24 cellular contexts compared by ENCODE assay signal in genomic region chr6:136492409-136492808, GRCh38.
"Had no signal": no experiment of that assay in that cellular context is flagged by ENCODE, and none has a peak within 500 bp of the region (broad histone marks: within the 10 kb centered on the region; RNA-seq: fewer than 3 reads in every experiment).

No MANE protein-coding gene starts in this region.

- H3K36me3 ChIP-seq: neural progenitor cell, ovary, right lobe of liver, sigmoid colon, stomach, thoracic aorta, thyroid gland, tibial nerve, upper lobe of left lung, vagina had no signal

- H3K9ac ChIP-seq: neural progenitor cell, parathyroid adenoma had no signal

- H2AFZ ChIP-seq: neural progenitor cell, parathyroid adenoma had no signal

- H3K4me1 ChIP-seq: neural progenitor cell, parathyroid adenoma, psoas muscle, sigmoid colon, stomach, thyroid gland, tibial nerve, upper lobe of left lung, vagina had no signal

- DNase-seq: occipital lobe; ovary; posterior cingulate gyrus; psoas muscle; right cardiac atrium; right lobe of liver; sigmoid colon; small intestine; stimulated activated CD4-positive, alpha-beta T cell treated with anti-CD3 and anti-CD28 coated beads, Interleukin-15, amount 100 ng/mL, for 24 hours; stimulated activated CD4-positive, alpha-beta T cell treated with anti-CD3 and anti-CD28 coated beads, Interleukin-2, amount 100 ng/mL, for 24 hours; stimulated activated CD4-positive, alpha-beta T cell treated with anti-CD3 and anti-CD28 coated beads, Interleukin-2, amount 100 ng/mL, for 48 hours; stimulated activated CD4-positive, alpha-beta T cell treated with anti-CD3 and anti-CD28 coated beads, Interleukin-4, amount 100 ng/mL, for 24 hours; stimulated activated naive B cell treated with anti-CD40 and anti-IgM and Interleukin-4, amounts not matched to agents 10 μg/mL and 1 μg/mL and 100 μg/mL, for 72 hours; stimulated activated naive CD4-positive, alpha-beta T cell treated with Interleukin-2 at 50 U/mL for 16 hours; stomach; thyroid gland; trophoblast cell had no signal

- H3K4me2 ChIP-seq: neural progenitor cell had no signal

- ATAC-seq: psoas muscle; right cardiac atrium; right lobe of liver; stimulated activated effector memory CD8-positive, alpha-beta T cell treated with anti-CD3 and anti-CD28 coated beads, Interleukin-12 subunit alpha, Interleukin-12 subunit beta, amount 100 ng/mL, for 72 hours; stimulated activated naive B cell treated with anti-CD40 and anti-IgM and Interleukin-4, amounts not matched to agents 10 μg/mL and 1 μg/mL and 100 μg/mL, for 72 hours had no signal

- H3K9me3 ChIP-seq: ovary, psoas muscle, right lobe of liver, sigmoid colon, stomach, thoracic aorta, thyroid gland, tibial nerve, upper lobe of left lung, vagina had no signal

- H3K4me3 ChIP-seq: neural progenitor cell, ovary, psoas muscle, right lobe of liver, sigmoid colon, stomach, thoracic aorta, thyroid gland, tibial nerve, upper lobe of left lung, vagina had no signal

- H3K27ac ChIP-seq: neural progenitor cell, ovary, parathyroid adenoma, psoas muscle, right lobe of liver, sigmoid colon, stomach, thoracic aorta, thyroid gland, tibial nerve, upper lobe of left lung, vagina had no signal

- H3K27me3 ChIP-seq: neural progenitor cell, ovary, right lobe of liver, sigmoid colon, stomach, thyroid gland, tibial nerve, upper lobe of left lung, vagina had no signal
